ENCODE assay signal across 21 cellular contexts in the genomic region with DNA sequence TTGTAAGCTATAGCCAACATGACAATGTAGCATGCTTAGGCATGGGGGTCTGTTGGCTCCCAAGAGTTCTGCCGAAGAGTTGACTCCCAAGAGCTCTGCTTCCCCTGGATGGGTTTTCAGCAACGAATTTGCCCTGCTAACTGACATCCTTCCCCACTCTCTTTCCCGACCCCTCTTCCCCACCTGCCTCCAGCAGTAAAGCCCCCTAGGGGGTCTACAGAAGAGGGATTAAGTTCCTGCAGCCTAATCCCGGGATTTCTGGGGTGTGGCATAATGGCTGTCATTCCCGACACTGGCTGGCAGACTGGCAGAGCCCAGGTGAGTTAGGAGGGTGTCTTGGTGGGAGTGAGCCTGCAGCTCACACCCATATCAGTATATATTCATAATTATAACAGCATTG.
A peak's percentile ranks its signal among the peaks of the same experiment; 100 is the strongest.
DNase-seq lines count a peak whose midpoint lies in the region; ATAC-seq and TF ChIP-seq lines count a peak whose summit lies in the region.
"Had no signal": no experiment of that assay in that cellular context is flagged by ENCODE, and none has a peak within 500 bp of the region (broad histone marks: within the 10 kb centered on the region; RNA-seq: fewer than 3 reads in every experiment).

No MANE protein-coding gene starts in this region.

- H3K4me1 Mint-ChIP-seq in endodermal cell, result no peaks in the 10 kb centered on the region
- no peaks in the 10 kb centered on the region for H3K4me1 Mint-ChIP-seq in T-helper 2 cell treated with Interferon-gamma antibody and Interleukin-4, amounts not matched to agents 5 μg/mL and 100 μg/mL, for 36 hours (ENCODE audit: low read depth)
- H3K4me1 Mint-ChIP-seq: activated CD4-positive, alpha-beta T cell treated with anti-CD3 and anti-CD28 coated beads for 36 hours; stimulated activated memory B cell treated with anti-CD40 and anti-IgM and Interleukin-4, amounts not matched to agents 10 μg/mL and 1 μg/mL and 100 μg/mL, for 72 hours had no signal

- 11% methylated on average over 5 of the region's 5 CpGs; no CpG with 5 or more reads in 1 of the 2 experiments for WGBS in endodermal cell (ENCODE audit: insufficient coverage in 1 of 2, insufficient read length in 1 of 2), 2 experiments

- DNase-seq in NCI-H524 (lab: John Stamatoyannopoulos, UW) (peak; percentile 8 to 51), NCI-H524 treated with DMSO at 0.1 percent for 48 hours (lab: John Stamatoyannopoulos, UW) (no peak), MG63 (no peak), endodermal cell (peak; percentile 60), osteoblast (ENCODE audit: insufficient read length, low spot score, missing footprints) (no peak), HEK293T (ENCODE audit: extremely low spot score) (no peak)
- DNase-seq in T-helper 2 cell treated with Interferon-gamma antibody and Interleukin-4, amounts not matched to agents 5 μg/mL and 100 μg/mL, for 36 hours (ENCODE audit: low spot score), result no peak
- DNase-seq: amniotic stem cell, caudate nucleus, DMS53, dorsolateral prefrontal cortex, midbrain, NCI-H1092, NCI-H2081 treated with DMSO at 0.1 percent for 48 hours, NCI-H526, thyroid gland had no signal

- no peak for TF ChIP-seq CTCF in endodermal cell (conservative IDR thresholded peaks at IDR 0.05)
- TF ChIP-seq CTCF in osteoblast (IDR thresholded peaks at IDR 0.05; ENCODE audit: extremely low read depth, low read depth, low read length), result no peak

- H3K27me3 ChIP-seq in MG63 (peaks cover 18% of the 10 kb centered on the region), endodermal cell (ENCODE audit: control insufficient read depth, insufficient read depth, low read length, poor library complexity, severe bottlenecking) (peaks cover 26% of the 10 kb centered on the region), osteoblast (ENCODE audit: insufficient read depth, low read length) (peaks cover 23% of the 10 kb centered on the region)

- no peaks in the 10 kb centered on the region for H4K20me1 ChIP-seq in osteoblast (ENCODE audit: insufficient read depth, low read length)

- peak overlapping the region; percentile 89 for H3K4me2 ChIP-seq in osteoblast (ENCODE audit: insufficient read depth, low read length)

- no peak overlapping the region for H3K4me3 Mint-ChIP-seq in endodermal cell
- no peak overlapping the region for H3K4me3 Mint-ChIP-seq in T-helper 2 cell treated with Interferon-gamma antibody and Interleukin-4, amounts not matched to agents 5 μg/mL and 100 μg/mL, for 36 hours
- H3K4me3 Mint-ChIP-seq: activated CD4-positive, alpha-beta T cell treated with anti-CD3 and anti-CD28 coated beads for 36 hours; stimulated activated memory B cell treated with anti-CD40 and anti-IgM and Interleukin-4, amounts not matched to agents 10 μg/mL and 1 μg/mL and 100 μg/mL, for 72 hours had no signal

- H3K9me3 Mint-ChIP-seq in endodermal cell, result no peaks in the 10 kb centered on the region
- no peaks in the 10 kb centered on the region for H3K9me3 Mint-ChIP-seq in T-helper 2 cell treated with Interferon-gamma antibody and Interleukin-4, amounts not matched to agents 5 μg/mL and 100 μg/mL, for 36 hours
- H3K9me3 Mint-ChIP-seq: stimulated activated memory B cell treated with anti-CD40 and anti-IgM and Interleukin-4, amounts not matched to agents 10 μg/mL and 1 μg/mL and 100 μg/mL, for 72 hours had no signal

- H3K79me2 ChIP-seq in osteoblast (ENCODE audit: insufficient read depth, low read length), result no peaks in the 10 kb centered on the region

- H3K27ac Mint-ChIP-seq in endodermal cell, result no peak overlapping the region
- H3K27ac Mint-ChIP-seq in T-helper 2 cell treated with Interferon-gamma antibody and Interleukin-4, amounts not matched to agents 5 μg/mL and 100 μg/mL, for 36 hours, result no peak overlapping the region
- H3K27ac Mint-ChIP-seq: activated CD4-positive, alpha-beta T cell treated with anti-CD3 and anti-CD28 coated beads for 36 hours; stimulated activated memory B cell treated with anti-CD40 and anti-IgM and Interleukin-4, amounts not matched to agents 10 μg/mL and 1 μg/mL and 100 μg/mL, for 72 hours had no signal

- H3K36me3 Mint-ChIP-seq in endodermal cell (ENCODE audit: low read depth), result no peaks in the 10 kb centered on the region
- H3K36me3 Mint-ChIP-seq in T-helper 2 cell treated with Interferon-gamma antibody and Interleukin-4, amounts not matched to agents 5 μg/mL and 100 μg/mL, for 36 hours (ENCODE audit: low read depth), result no peaks in the 10 kb centered on the region
- H3K36me3 Mint-ChIP-seq: stimulated activated memory B cell treated with anti-CD40 and anti-IgM and Interleukin-4, amounts not matched to agents 10 μg/mL and 1 μg/mL and 100 μg/mL, for 72 hours had no signal

- no peaks in the 10 kb centered on the region for H3K36me3 ChIP-seq in MG63
- no peaks in the 10 kb centered on the region for H3K36me3 ChIP-seq in endodermal cell (ENCODE audit: control insufficient read depth, insufficient read depth, low read length)
- no peaks in the 10 kb centered on the region for H3K36me3 ChIP-seq in osteoblast (ENCODE audit: insufficient read depth, low read length)
- H3K36me3 ChIP-seq: thyroid gland had no signal

- peaks cover 29% of the 10 kb centered on the region for H3K27me3 Mint-ChIP-seq in endodermal cell (ENCODE audit: insufficient read depth)
- H3K27me3 Mint-ChIP-seq in T-helper 2 cell treated with Interferon-gamma antibody and Interleukin-4, amounts not matched to agents 5 μg/mL and 100 μg/mL, for 36 hours (ENCODE audit: low read depth), result peaks cover 27% of the 10 kb centered on the region

- H3K9ac ChIP-seq in endodermal cell (ENCODE audit: extremely low read depth, low read length, poor library complexity, severe bottlenecking), result no peak overlapping the region
- H3K9ac ChIP-seq: KMS-11 had no signal

- H3K4me3 ChIP-seq in MG63 (peak overlapping the region; percentile 56), endodermal cell (ENCODE audit: low read length) (peak overlapping the region; percentile 90), osteoblast (ENCODE audit: insufficient read depth, low read length) (no peak overlapping the region)
- H3K4me3 ChIP-seq: thyroid gland had no signal

- no peaks in the 10 kb centered on the region for H3K4me1 ChIP-seq in endodermal cell (ENCODE audit: control insufficient read depth, insufficient read depth, low read length)
- H3K4me1 ChIP-seq in osteoblast (ENCODE audit: insufficient read depth, low read length), result peaks cover 13% of the 10 kb centered on the region
- H3K4me1 ChIP-seq: thyroid gland had no signal

- no peak overlapping the region for H2AFZ ChIP-seq in osteoblast (ENCODE audit: low read length)

- POLR2A ChIA-PET in HEK293T (lab: Yijun Ruan, JAX), result interaction anchor here (0.7 to 1.7 kb wide), 4 partner anchors 8 to 49 kb away, joined by 3 to 5 read pairs (median 4); no protein-coding TSS in a partner anchor

- CTCF ChIA-PET in HEK293T (lab: Yijun Ruan, JAX), result no interaction called here

- H3K9me3 ChIP-seq in MG63, result no peaks in the 10 kb centered on the region
- no peaks in the 10 kb centered on the region for H3K9me3 ChIP-seq in endodermal cell (ENCODE audit: control insufficient read depth, low read length)
- H3K9me3 ChIP-seq in osteoblast (ENCODE audit: low read depth, low read length), result no peaks in the 10 kb centered on the region
- H3K9me3 ChIP-seq: thyroid gland had no signal

- no peak for ATAC-seq in GM19467 (IDR thresholded peaks at IDR 0.05; ENCODE audit: unreplicated experiment)
- ATAC-seq: stimulated activated memory B cell treated with anti-CD40 and anti-IgM and Interleukin-4, amounts not matched to agents 10 μg/mL and 1 μg/mL and 100 μg/mL, for 72 hours had no signal

- no peak overlapping the region for H3K27ac ChIP-seq in endodermal cell (ENCODE audit: low read depth, low read length)
- H3K27ac ChIP-seq in osteoblast (ENCODE audit: low read depth, low read length), result no peak overlapping the region
- H3K27ac ChIP-seq: C4-2B, dorsolateral prefrontal cortex, KMS-11, thyroid gland had no signal

TF ChIP-seq in HEK293T, 16 proteins besides CTCF, POLR2A, EP300 and RAD21:
- TF ChIP-seq L3MBTL2 (conservative IDR thresholded peaks at IDR 0.05), result no peak
- TF ChIP-seq TARDBP (IDR thresholded peaks at IDR 0.05), result no peak
- TF ChIP-seq CTBP1 (IDR thresholded peaks at IDR 0.05; ENCODE audit: borderline replicate concordance), result no peak
- TF ChIP-seq FOXK2 (IDR thresholded peaks at IDR 0.05), result no peak
- no peak for TF ChIP-seq FOXM1 (IDR thresholded peaks at IDR 0.05; ENCODE audit: borderline replicate concordance)
- TF ChIP-seq FOXA1 (IDR thresholded peaks at IDR 0.05), result no peak
- TF ChIP-seq SP1 (IDR thresholded peaks at IDR 0.05), result no peak
- no peak for TF ChIP-seq ZNF384 (IDR thresholded peaks at IDR 0.05)
- no peak for TF ChIP-seq BHLHE40 (IDR thresholded peaks at IDR 0.05; ENCODE audit: borderline replicate concordance)

Comparison
In these comparisons a context has a peak if more than half of its experiments do, and no peak if none do; other contexts are left out.
1. DNase-seq: peak in NCI-H524 (2 of 2) and endodermal cell (single experiment); none in NCI-H524 treated with DMSO at 0.1 percent for 48 hours (single experiment), MG63 (single experiment), osteoblast (single experiment), HEK293T (single experiment) and T-helper 2 cell treated with Interferon-gamma antibody and Interleukin-4, amounts not matched to agents 5 μg/mL and 100 μg/mL, for 36 hours (single experiment).